Comparison of ENCODE assay signal across 1 cellular context in genomic region chr4:59457576-59457975, GRCh38.
TF ChIP-seq lines count a peak whose summit lies in the region.

No MANE protein-coding gene starts in this region.

TF ChIP-seq in H1, 55 proteins besides CTCF, POLR2A, EP300 and RAD21 (continued from another document):
- TF ChIP-seq TAF7 (optimal IDR thresholded peaks at IDR 0.05; ENCODE audit: borderline replicate concordance, low read depth, low read length) (no peak), ASH2L (IDR thresholded peaks at IDR 0.05; ENCODE audit: low read length) (no peak), SIX5 (IDR thresholded peaks at IDR 0.05; ENCODE audit: low read depth, low read length) (no peak), TAF1 (IDR thresholded peaks at IDR 0.05; ENCODE audit: low read depth, low read length) (no peak), CREB1 (IDR thresholded peaks at IDR 0.05) (no peak), SP1 (IDR thresholded peaks at IDR 0.05; ENCODE audit: low read depth, low read length) (no peak), CHD1 (IDR thresholded peaks at IDR 0.05; ENCODE audit: low read depth, low read length) (no peak), CHD7 (IDR thresholded peaks at IDR 0.05; ENCODE audit: insufficient replicate concordance, low read length) (no peak), PHF8 (conservative IDR thresholded peaks at IDR 0.05; ENCODE audit: low read depth, low read length) (no peak)
